Comparison of ENCODE assay signal across 8 cellular contexts in the genomic region with DNA sequence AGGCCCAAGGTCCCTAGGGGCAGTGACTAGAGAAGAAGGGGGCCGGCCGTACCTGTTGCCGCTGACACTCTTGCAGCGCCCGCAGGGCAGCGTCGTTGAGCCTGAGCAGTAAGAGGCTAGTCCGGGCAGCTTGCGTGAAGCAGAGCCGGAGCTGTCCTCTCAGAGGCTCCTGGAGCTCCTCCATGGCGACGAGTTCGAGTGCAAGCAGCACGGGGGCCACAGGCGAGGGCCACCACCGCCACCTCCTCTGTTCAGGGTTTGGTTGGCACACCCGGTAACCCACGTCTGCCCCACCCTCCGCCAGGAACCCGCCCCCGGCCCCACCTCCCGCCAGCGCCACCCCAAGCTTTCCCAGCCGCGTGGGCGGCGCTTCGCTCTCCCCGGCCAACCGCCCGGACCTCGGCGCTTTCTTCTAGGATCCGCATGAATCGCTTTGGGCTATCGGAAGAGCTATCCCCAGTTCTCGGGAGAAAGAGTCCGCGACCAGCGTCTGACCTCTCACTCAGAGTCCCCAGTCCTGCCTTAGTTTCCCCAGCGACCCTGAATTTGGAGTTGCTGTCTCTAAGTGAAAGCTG. TPM values are rescaled to one million over a fixed set of nuclear protein-coding genes. Genes with fewer than 3 reads are reported as not detected.
DNase-seq lines count a peak whose midpoint lies in the region; ATAC-seq, FAIRE-seq and TF ChIP-seq lines count a peak whose summit lies in the region.

A gene with protein sequence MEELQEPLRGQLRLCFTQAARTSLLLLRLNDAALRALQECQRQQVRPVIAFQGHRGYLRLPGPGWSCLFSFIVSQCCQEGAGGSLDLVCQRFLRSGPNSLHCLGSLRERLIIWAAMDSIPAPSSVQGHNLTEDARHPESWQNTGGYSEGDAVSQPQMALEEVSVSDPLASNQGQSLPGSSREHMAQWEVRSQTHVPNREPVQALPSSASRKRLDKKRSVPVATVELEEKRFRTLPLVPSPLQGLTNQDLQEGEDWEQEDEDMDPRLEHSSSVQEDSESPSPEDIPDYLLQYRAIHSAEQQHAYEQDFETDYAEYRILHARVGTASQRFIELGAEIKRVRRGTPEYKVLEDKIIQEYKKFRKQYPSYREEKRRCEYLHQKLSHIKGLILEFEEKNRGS (minus strand): TSS at position 249 of the 575 bp plus-strand sequence. CDS start 65 bp downstream, at position 184.

- intact Hi-C loops in pancreas (cut with DNase I) (no loop called here), transverse colon (cut with DNase I; ENCODE audit: low total_unique reads) (no loop called here)

- CTCF ChIA-PET in RWPE1 (lab: Yijun Ruan, JAX): interaction anchor here (0.6 to 1.7 kb wide), 3 partner anchors 13 to 394 kb away, joined by 3 to 5 read pairs (median 4); no protein-coding TSS in a partner anchor

- H3K4me1 ChIP-seq in KMS-11 (ENCODE audit: low read depth, poor library complexity, severe bottlenecking) (peaks cover 10% of the 10 kb centered on the region), pancreas (peaks cover 0 to 6% (median 0%) of the 10 kb centered on the region in 3 donors), transverse colon (peaks cover 0 to 25% (median 15%) of the 10 kb centered on the region in 4 donors)

- no peak for FAIRE-seq in pancreas (lab: Jason Lieb, UNC)

- H3K9me3 ChIP-seq in pancreas (no peaks in the 10 kb centered on the region), transverse colon (no peaks in the 10 kb centered on the region)

- in situ Hi-C loops in transverse colon (cut with MboI; ENCODE audit: low pct_ligation_motif_present in 1 of 4, low pct_unique_long_range_greater_than_20kb in 1 of 4, low sequenced_read_pairs in 3 of 4): loop anchor here in 1 of 4 donors (25.0 kb wide), 1 partner anchor 290 kb away; a partner anchor contains a TSS

- TF ChIP-seq CTCF in KMS-11 (conservative IDR thresholded peaks at IDR 0.05; ENCODE audit: low read depth, low read length): no peak
- TF ChIP-seq CTCF in RWPE1 (conservative IDR thresholded peaks at IDR 0.05; ENCODE audit: low read depth): no peak
- TF ChIP-seq CTCF in pancreas (IDR thresholded peaks at IDR 0.05): no peak
- no peak for TF ChIP-seq CTCF in transverse colon (IDR thresholded peaks at IDR 0.05)

- H3K79me2 ChIP-seq in KMS-11 (ENCODE audit: insufficient read depth, low read depth): no peaks in the 10 kb centered on the region

- H3K4me3 ChIP-seq in KMS-11 (IDR thresholded peaks at IDR 0.05; ENCODE audit: insufficient read depth, low read depth, low read length) (no peak within 1 kb of the TSS), pancreas (peak within 1 kb of the TSS; percentile 35 to 57 (median 44)), transverse colon (peak within 1 kb of the TSS; percentile 44 to 81 (median 72))

- peak within 1 kb of the TSS; percentile 28; the same call in 1 of the 2 replicates for H2AFZ ChIP-seq in KMS-11 (ENCODE audit: low read depth)

- ATAC-seq in GM21576 (IDR thresholded peaks at IDR 0.05; ENCODE audit: unreplicated experiment) (peak; percentile 32), pancreas (peak; percentile 82 to 93 (median 88))

- peak; percentile 47 for DNase-seq in DMS153 (lab: John Stamatoyannopoulos, UW)
- DNase-seq in RWPE1 (ENCODE audit: low spot score): peak; percentile 83
- peak; percentile 72 for DNase-seq in activated naive CD4-positive, alpha-beta T cell treated with Interleukin-2 at 50 U/mL for 16 hours
- peak; percentile 56 for DNase-seq in globus pallidus (ENCODE audit: low spot score)
- DNase-seq in pancreas: peak; percentile 80 to 90 (median 86)
- peak; percentile 91 for DNase-seq in transverse colon

- TF ChIP-seq EP300 in transverse colon (IDR thresholded peaks at IDR 0.05; ENCODE audit: low read depth): no peak

- no peak within 1 kb of the TSS; the same call in 1 of the 2 replicates for H3K9ac ChIP-seq in KMS-11

- H4K20me1 ChIP-seq in KMS-11 (ENCODE audit: insufficient read depth): 0 out of 2 replicates have a peak, but pooled peaks cover 4% of the 10 kb centered on the region

- H3K27me3 ChIP-seq in KMS-11 (ENCODE audit: insufficient read depth, low read depth) (peaks cover 29% of the 10 kb centered on the region), pancreas (no peaks in the 10 kb centered on the region), transverse colon (no peaks in the 10 kb centered on the region)

- peak within 1 kb of the TSS; percentile 69 for H3K4me2 ChIP-seq in KMS-11

- H3K27ac ChIP-seq in KMS-11 (no peak within 1 kb of the TSS), RWPE1 (peak within 1 kb of the TSS; percentile 93), pancreas (peak within 1 kb of the TSS; percentile 61 to 89 (median 78)), transverse colon (peak within 1 kb of the TSS; percentile 88 to 97 (median 92))

- peak; percentile 95 for TF ChIP-seq POLR2A in transverse colon (IDR thresholded peaks at IDR 0.05)

- H3K36me3 ChIP-seq in KMS-11 (ENCODE audit: insufficient read depth) (no peaks in the 10 kb centered on the region; the same call in 1 of the 2 replicates), pancreas (peaks cover 5 to 22% (median 13%) of the 10 kb centered on the region in 3 donors), transverse colon (peaks cover 0 to 18% (median 8%) of the 10 kb centered on the region in 4 donors)

- WGBS in pancreas, 2 donors: 0 to 1% methylated on average over 40 to 41 of the region's 41 CpGs
- WGBS in transverse colon (ENCODE audit: low coverage in 1 of 2), 2 donors: 0% methylated on average over 28 of the region's 41 CpGs; no CpG with 5 or more reads in 1 of the 2 donors

- POLR2A ChIA-PET in RWPE1 (lab: Yijun Ruan, JAX; ENCODE audit: low non-redundant PET): interaction anchor here (0.5 to 1.0 kb wide), 4 partner anchors 9 to 33 kb away, joined by 3 to 10 read pairs (median 4); no protein-coding TSS in a partner anchor

RNA-seq across cellular contexts. Expression of the gene that starts here (rescaled TPM):
- total RNA-seq in pancreas (1 to 10 TPM; 1.2 to 3.1 (median 2.0) TPM), transverse colon (10 to 100 TPM in 3 of 4 donors, 1 to 10 TPM in 1; 4.4 to 59.4 (median 32.6) TPM)
- polyA plus RNA-seq in pancreas: 1 to 10 TPM; 1.9 to 2.1 TPM
